In the genomic region with DNA sequence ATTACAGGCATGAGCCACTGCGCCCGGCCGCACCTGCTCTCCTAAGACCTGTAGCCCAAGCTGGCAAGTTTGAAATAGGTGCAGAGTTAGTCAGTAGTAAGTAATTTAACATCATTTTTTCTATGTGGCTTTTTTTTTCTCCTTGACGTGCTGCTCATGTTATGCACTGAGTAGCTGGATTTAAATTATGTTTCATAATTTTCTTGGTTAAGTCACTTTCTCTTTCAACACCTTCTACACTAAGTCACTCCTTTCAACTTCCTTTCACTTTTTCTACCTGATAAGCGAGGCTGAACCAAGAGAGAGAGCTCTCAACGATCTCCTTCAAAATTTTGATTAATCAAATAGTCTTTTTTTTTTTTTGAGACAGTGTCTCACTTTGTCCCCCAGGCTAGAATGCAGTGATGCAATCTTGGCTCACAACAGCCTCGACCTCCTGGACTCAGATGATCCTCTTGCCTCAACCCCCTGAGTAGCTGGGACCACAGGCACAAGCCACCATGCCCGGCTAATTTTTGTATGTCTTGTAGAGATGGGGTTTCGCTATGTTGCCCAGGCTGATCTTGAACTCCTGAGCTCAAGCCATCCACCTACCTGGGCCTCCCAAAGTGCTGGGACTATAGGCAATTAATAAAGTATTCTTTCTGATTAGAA, we compare ENCODE assay signal across 1 cellular context.
A peak's percentile ranks its signal among the peaks of the same experiment; 100 is the strongest.
TF ChIP-seq lines count a peak whose summit lies in the region.

No MANE protein-coding gene starts in this region.

TF ChIP-seq in HepG2, 621 proteins besides CTCF, POLR2A, EP300 and RAD21 (continued from another document):
- TF ChIP-seq, protein P1, sequence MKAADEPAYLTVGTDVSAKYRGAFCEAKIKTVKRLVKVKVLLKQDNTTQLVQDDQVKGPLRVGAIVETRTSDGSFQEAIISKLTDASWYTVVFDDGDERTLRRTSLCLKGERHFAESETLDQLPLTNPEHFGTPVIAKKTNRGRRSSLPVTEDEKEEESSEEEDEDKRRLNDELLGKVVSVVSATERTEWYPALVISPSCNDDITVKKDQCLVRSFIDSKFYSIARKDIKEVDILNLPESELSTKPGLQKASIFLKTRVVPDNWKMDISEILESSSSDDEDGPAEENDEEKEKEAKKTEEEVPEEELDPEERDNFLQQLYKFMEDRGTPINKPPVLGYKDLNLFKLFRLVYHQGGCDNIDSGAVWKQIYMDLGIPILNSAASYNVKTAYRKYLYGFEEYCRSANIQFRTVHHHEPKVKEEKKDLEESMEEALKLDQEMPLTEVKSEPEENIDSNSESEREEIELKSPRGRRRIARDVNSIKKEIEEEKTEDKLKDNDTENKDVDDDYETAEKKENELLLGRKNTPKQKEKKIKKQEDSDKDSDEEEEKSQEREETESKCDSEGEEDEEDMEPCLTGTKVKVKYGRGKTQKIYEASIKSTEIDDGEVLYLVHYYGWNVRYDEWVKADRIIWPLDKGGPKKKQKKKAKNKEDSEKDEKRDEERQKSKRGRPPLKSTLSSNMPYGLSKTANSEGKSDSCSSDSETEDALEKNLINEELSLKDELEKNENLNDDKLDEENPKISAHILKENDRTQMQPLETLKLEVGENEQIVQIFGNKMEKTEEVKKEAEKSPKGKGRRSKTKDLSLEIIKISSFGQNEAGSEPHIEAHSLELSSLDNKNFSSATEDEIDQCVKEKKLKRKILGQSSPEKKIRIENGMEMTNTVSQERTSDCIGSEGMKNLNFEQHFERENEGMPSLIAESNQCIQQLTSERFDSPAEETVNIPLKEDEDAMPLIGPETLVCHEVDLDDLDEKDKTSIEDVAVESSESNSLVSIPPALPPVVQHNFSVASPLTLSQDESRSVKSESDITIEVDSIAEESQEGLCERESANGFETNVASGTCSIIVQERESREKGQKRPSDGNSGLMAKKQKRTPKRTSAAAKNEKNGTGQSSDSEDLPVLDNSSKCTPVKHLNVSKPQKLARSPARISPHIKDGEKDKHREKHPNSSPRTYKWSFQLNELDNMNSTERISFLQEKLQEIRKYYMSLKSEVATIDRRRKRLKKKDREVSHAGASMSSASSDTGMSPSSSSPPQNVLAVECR (CRISPR knock-in tag; IDR thresholded peaks at IDR 0.05; ENCODE audit: borderline replicate concordance) = no peak
- TF ChIP-seq ATF7 (IDR thresholded peaks at IDR 0.05) (peak; percentile 40; the same call in 1 of the 2 replicates), ATF7 (CRISPR knock-in tag; IDR thresholded peaks at IDR 0.05) (no peak), CEBPB (IDR thresholded peaks at IDR 0.05; ENCODE audit: borderline replicate concordance, low read depth, low read length) (peak; percentile 59)
